ENCODE assay signal across 14 cellular contexts in genomic region chr9:125902224-125902623, GRCh38.
"Had no signal": no experiment of that assay in that cellular context is flagged by ENCODE, and none has a peak within 500 bp of the region (broad histone marks: within the 10 kb centered on the region; RNA-seq: fewer than 3 reads in every experiment).

No MANE protein-coding gene starts in this region.

- H3K4me3 ChIP-seq: dorsolateral prefrontal cortex, hepatocyte, testis, upper lobe of right lung had no signal

- DNase-seq: activated CD4-positive, alpha-beta T cell treated with anti-CD3 and anti-CD28 coated beads, Interleukin-2, amount 50 U/mL, for 4 hours; activated CD4-positive, CD25-positive, alpha-beta regulatory T cell treated with anti-CD3 and anti-CD28 coated beads, Interleukin-2, amount 50 U/mL, for 72 hours; activated naive CD4-positive, alpha-beta T cell treated with anti-CD3 and anti-CD28 coated beads for 36 hours; activated naive CD8-positive, alpha-beta T cell treated with anti-CD3 and anti-CD28 coated beads, Interleukin-2, amount 50 U/mL, for 24 hours; aorta; dorsolateral prefrontal cortex; endodermal cell; erythroblast; nucleus accumbens; right cardiac atrium; testis; upper lobe of right lung had no signal

- H3K27me3 ChIP-seq: dorsolateral prefrontal cortex, testis, upper lobe of right lung had no signal

- H3K4me1 ChIP-seq: testis, upper lobe of right lung had no signal

- ATAC-seq: activated naive CD8-positive, alpha-beta T cell treated with anti-CD3 and anti-CD28 coated beads, Interleukin-2, amount 50 U/mL, for 24 hours; natural killer cell treated with Interleukin-12 subunit alpha and Interleukin-12 subunit beta and Interleukin-15 and Interleukin-18, amount 100 ng/mL, for 72 hours; right cardiac atrium; upper lobe of right lung had no signal

- H3K9me3 ChIP-seq: testis, upper lobe of right lung had no signal

- H3K27ac ChIP-seq: dorsolateral prefrontal cortex, hepatocyte, testis, upper lobe of right lung had no signal

- H3K36me3 ChIP-seq: upper lobe of right lung had no signal
